Comparison of ENCODE assay signal across 8 cellular contexts in the genomic region with DNA sequence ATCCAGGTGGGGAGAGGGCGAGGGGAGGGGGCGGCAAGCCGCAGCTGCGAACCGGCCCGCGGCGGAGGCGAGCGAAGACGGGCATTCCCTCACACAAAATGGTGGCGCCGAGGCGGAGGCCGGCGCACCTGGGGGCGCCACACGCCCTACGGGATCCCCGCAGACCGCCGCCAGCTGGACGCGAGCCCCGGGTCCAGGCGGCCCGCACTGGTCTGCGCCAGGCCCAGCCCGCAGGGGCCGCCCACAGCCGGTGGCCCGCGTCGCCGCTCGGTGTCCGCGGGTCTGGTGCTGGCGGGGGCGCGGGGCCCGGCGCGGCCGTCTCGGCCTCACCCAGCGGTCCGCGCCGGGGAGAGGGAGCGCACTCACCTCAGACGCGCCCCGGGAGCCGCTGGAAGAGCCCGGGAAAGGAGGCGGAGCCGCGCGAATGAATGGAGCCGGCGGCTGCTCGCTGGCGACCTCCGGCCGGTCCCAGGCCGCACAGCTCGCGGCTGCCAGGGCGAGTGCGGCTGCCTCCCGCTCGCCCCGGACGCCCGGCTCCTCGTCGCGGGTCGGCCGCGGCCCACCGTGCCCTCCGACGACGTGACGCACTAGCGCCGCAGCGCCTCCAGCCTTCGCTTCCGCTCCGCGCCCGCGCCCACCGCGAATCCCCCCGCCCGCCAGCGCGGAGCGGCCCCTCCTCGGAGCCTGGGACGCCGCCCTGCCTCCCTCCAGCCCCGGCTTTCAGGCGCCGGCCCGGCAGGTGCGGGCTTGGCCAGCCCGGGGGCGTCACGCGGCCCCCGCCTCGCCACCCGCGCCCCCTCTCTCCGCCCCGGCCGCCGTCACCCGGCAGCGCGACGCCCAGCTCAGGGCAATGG. TPM values are rescaled to one million over a fixed set of nuclear protein-coding genes. Genes with fewer than 3 reads are reported as not detected.
A peak's percentile ranks its signal among the peaks of the same experiment; 100 is the strongest.
DNase-seq lines count a peak whose midpoint lies in the region; ATAC-seq and TF ChIP-seq lines count a peak whose summit lies in the region.

A gene with protein sequence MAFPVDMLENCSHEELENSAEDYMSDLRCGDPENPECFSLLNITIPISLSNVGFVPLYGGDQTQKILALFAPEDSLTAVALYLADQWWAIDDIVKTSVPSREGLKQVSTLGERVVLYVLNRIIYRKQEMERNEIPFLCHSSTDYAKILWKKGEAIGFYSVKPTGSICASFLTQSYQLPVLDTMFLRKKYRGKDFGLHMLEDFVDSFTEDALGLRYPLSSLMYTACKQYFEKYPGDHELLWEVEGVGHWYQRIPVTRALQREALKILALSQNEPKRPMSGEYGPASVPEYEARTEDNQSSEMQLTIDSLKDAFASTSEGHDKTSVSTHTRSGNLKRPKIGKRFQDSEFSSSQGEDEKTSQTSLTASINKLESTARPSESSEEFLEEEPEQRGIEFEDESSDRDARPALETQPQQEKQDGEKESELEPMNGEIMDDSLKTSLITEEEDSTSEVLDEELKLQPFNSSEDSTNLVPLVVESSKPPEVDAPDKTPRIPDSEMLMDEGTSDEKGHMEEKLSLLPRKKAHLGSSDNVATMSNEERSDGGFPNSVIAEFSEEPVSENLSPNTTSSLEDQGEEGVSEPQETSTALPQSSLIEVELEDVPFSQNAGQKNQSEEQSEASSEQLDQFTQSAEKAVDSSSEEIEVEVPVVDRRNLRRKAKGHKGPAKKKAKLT (minus strand): TSS at position 589 of the 854 bp plus-strand sequence. CDS start 24,711 bp downstream, outside the sequence.

- TF ChIP-seq CTCF in GM06990 (IDR thresholded peaks at IDR 0.05; ENCODE audit: insufficient read depth, low read length, poor library complexity, severe bottlenecking) (no peak), parathyroid adenoma (IDR thresholded peaks at IDR 0.05) (no peak), vagina (IDR thresholded peaks at IDR 0.05) (no peak)

- no peak for TF ChIP-seq POLR2A in vagina (IDR thresholded peaks at IDR 0.05)

- H2AFZ ChIP-seq in parathyroid adenoma = peak within 1 kb of the TSS; percentile 93

- peak within 1 kb of the TSS; percentile 73 for H3K4me2 ChIP-seq in parathyroid adenoma (ENCODE audit: low read length)

- H3K9me3 ChIP-seq in parathyroid adenoma (ENCODE audit: control insufficient read depth, low read length) = no peaks in the 10 kb centered on the region
- no peaks in the 10 kb centered on the region for H3K9me3 ChIP-seq in vagina

- peaks cover 22% of the 10 kb centered on the region for H3K79me2 ChIP-seq in parathyroid adenoma

- ATAC-seq in HG02642 (IDR thresholded peaks at IDR 0.05; ENCODE audit: poor library complexity, unreplicated experiment) = peak; percentile 52
- ATAC-seq in Right ventricle myocardium superior (ENCODE audit: poor library complexity) = peak; percentile 79
- no peak for ATAC-seq in GM18520 (IDR thresholded peaks at IDR 0.05; ENCODE audit: unreplicated experiment)

- H3K4me1 ChIP-seq in parathyroid adenoma = peaks cover 3% of the 10 kb centered on the region
- H3K4me1 ChIP-seq in vagina = peaks cover 8% of the 10 kb centered on the region

- H3K36me3 ChIP-seq in GM06990 (ENCODE audit: control insufficient read depth, insufficient read depth, low read length) = no peaks in the 10 kb centered on the region
- H3K36me3 ChIP-seq in parathyroid adenoma (ENCODE audit: control insufficient read depth, insufficient read depth, low read length) = no peaks in the 10 kb centered on the region
- no peaks in the 10 kb centered on the region for H3K36me3 ChIP-seq in vagina

- intact Hi-C loops in Right ventricle myocardium superior (cut with DNase I) (no loop called here), vagina (cut with DNase I) (no loop called here)

- peak within 1 kb of the TSS; percentile 80 for H3K27ac ChIP-seq in parathyroid adenoma
- H3K27ac ChIP-seq in vagina = peak within 1 kb of the TSS; percentile 22

- peak; percentile 42 for DNase-seq in GM06990 (ENCODE audit: extremely low read depth, insufficient read length)
- DNase-seq in RKO (ENCODE audit: low spot score) = peak; percentile 53
- peak; percentile 43 for DNase-seq in activated naive CD4-positive, alpha-beta T cell treated with Interleukin-2 at 50 U/mL for 16 hours
- DNase-seq in Right ventricle myocardium superior = peak; percentile 45
- no peak for DNase-seq in vagina (ENCODE audit: extremely low spot score in 2 of 2)

- H3K9ac ChIP-seq in parathyroid adenoma = peak within 1 kb of the TSS; percentile 92

- H3K27me3 ChIP-seq in GM06990 (replicated peaks; ENCODE audit: control insufficient read depth, insufficient read depth, low read length) (no peaks in the 10 kb centered on the region; the same call in 1 of the 2 replicates), parathyroid adenoma (ENCODE audit: control insufficient read depth, insufficient read depth, low read length) (no peaks in the 10 kb centered on the region), vagina (no peaks in the 10 kb centered on the region)

- H3K4me3 ChIP-seq in GM06990 (replicated peaks; ENCODE audit: low read depth, low read length) (peak within 1 kb of the TSS; percentile 63), parathyroid adenoma (ENCODE audit: low read depth, low read length) (peak within 1 kb of the TSS; percentile 61), vagina (peak within 1 kb of the TSS; percentile 47 to 53)

RNA-seq across cellular contexts. Expression of the gene that starts here (rescaled TPM):
- total RNA-seq in Right ventricle myocardium superior (3.0 TPM), vagina (0.98 TPM)

Comparison
In these comparisons a context has a peak if more than half of its experiments do, and no peak if none do; other contexts are left out.
1. DNase-seq: peak in GM06990 (single experiment), RKO (single experiment), activated naive CD4-positive, alpha-beta T cell treated with Interleukin-2 at 50 U/mL for 16 hours (single experiment) and Right ventricle myocardium superior (single experiment); none in vagina (0 of 2).
2. Peak in every context shown above with its lines, with median percentiles within 50 percentile points of each other: H3K4me3 ChIP-seq.